ENCODE assay signal across 3 cellular contexts in genomic region chr13:68264692-68265091, GRCh38.
"Had no signal": no experiment of that assay in that cellular context is flagged by ENCODE, and none has a peak within 500 bp of the region (broad histone marks: within the 10 kb centered on the region; RNA-seq: fewer than 3 reads in every experiment).

No MANE protein-coding gene starts in this region.

- DNase-seq: GDM1, GF-D8 had no signal

- ATAC-seq: GM12878 had no signal

- H3K4me3 ChIP-seq: GM12878 had no signal
